Comparison of ENCODE assay signal across 22 cellular contexts in genomic region chrX:1327651-1328304, GRCh38. TPM values are rescaled to one million over a fixed set of nuclear protein-coding genes. Genes with fewer than 3 reads are reported as not detected.
DNase-seq lines count a peak whose midpoint lies in the region; ATAC-seq, FAIRE-seq and TF ChIP-seq lines count a peak whose summit lies in the region.
"Had no signal": no experiment of that assay in that cellular context is flagged by ENCODE, and none has a peak within 500 bp of the region (broad histone marks: within the 10 kb centered on the region; RNA-seq: fewer than 3 reads in every experiment).

No MANE protein-coding gene starts in this region.

- peak; percentile 93 for FAIRE-seq in GM18507 (lab: Jason Lieb, UNC)
- FAIRE-seq: islet of Langerhans, K562 had no signal

- no peaks in the 10 kb centered on the region for H4K20me1 ChIP-seq in OCI-LY7 (ENCODE audit: insufficient read depth, low read length)

- peaks cover 35% of the 10 kb centered on the region for H3K4me1 ChIP-seq in OCI-LY7 (ENCODE audit: insufficient read depth, low read length, poor library complexity, severe bottlenecking)
- no peaks in the 10 kb centered on the region for H3K4me1 ChIP-seq in psoas muscle
- no peaks in the 10 kb centered on the region for H3K4me1 ChIP-seq in stomach
- H3K4me1 ChIP-seq: tibial artery had no signal

- H3K27ac ChIP-seq in OCI-LY7 (ENCODE audit: low read depth, low read length, poor library complexity, severe bottlenecking) (no peak overlapping the region), psoas muscle (no peak overlapping the region), stomach (no peak overlapping the region)
- H3K27ac ChIP-seq: spleen, tibial artery had no signal

- no peak for DNase-seq in GM18507 (ENCODE audit: extremely low spot score, insufficient read length, low read depth)
- peak; percentile 65 for DNase-seq in H7
- DNase-seq in OCI-LY7 (ENCODE audit: low spot score): no peak
- DNase-seq in psoas muscle: no peak
- no peak for DNase-seq in NCI-H2081 (lab: John Stamatoyannopoulos, UW)
- DNase-seq in stomach: no peak
- no peak for DNase-seq in GM19238 (ENCODE audit: insufficient read length, low spot score)
- DNase-seq: activated effector memory CD4-positive, alpha-beta T cell treated with anti-CD3 and anti-CD28 coated beads, Interleukin-2, amount 50 U/mL, for 16 hours; amygdala; central memory CD4-positive, alpha-beta T cell; effector memory CD4-positive, alpha-beta T cell; head of caudate nucleus; mesendoderm; MV-4-11; NCI-H2081 treated with DMSO at 0.1 percent for 48 hours; NCI-H526; PC-3; spleen; tibial artery had no signal

- no TSS peak for BruUV-seq in OCI-LY7 (replicated peaks; lab: Mats Ljungman, UMichigan)

- CTCF ChIA-PET in OCI-LY7 (lab: Charles Lee; ENCODE audit: unreplicated experiment): no interaction called here

- H3K9me2 ChIP-seq in OCI-LY7 (ENCODE audit: insufficient read depth, low read length): no peaks in the 10 kb centered on the region

- H3K9me3 ChIP-seq in OCI-LY7 (ENCODE audit: low read length) (no peaks in the 10 kb centered on the region), psoas muscle (no peaks in the 10 kb centered on the region), stomach (no peaks in the 10 kb centered on the region)
- H3K9me3 ChIP-seq: spleen, tibial artery had no signal

- no peaks in the 10 kb centered on the region for H3K27me3 ChIP-seq in H7 (ENCODE audit: control insufficient read depth, insufficient read depth, low read length)
- peaks cover 0 to 3% (median 2%) of the 10 kb centered on the region in 3 donors for H3K27me3 ChIP-seq in psoas muscle (ENCODE audit: insufficient read depth in 3 of 3, low read length in 2 of 3)
- H3K27me3 ChIP-seq in stomach: peaks cover 0 to 31% (median 0%) of the 10 kb centered on the region in 3 donors

- TF ChIP-seq EP300 in stomach (IDR thresholded peaks at IDR 0.05): no peak

- no peaks in the 10 kb centered on the region for H3K79me2 ChIP-seq in OCI-LY7 (ENCODE audit: insufficient read depth, low read depth, low read length)

- POLR2A ChIA-PET in OCI-LY7 (lab: Charles Lee): no interaction called here

- TF ChIP-seq CTCF in OCI-LY7 (conservative IDR thresholded peaks at IDR 0.05; ENCODE audit: low read length) (no peak), psoas muscle (IDR thresholded peaks at IDR 0.05) (no peak), stomach (IDR thresholded peaks at IDR 0.05) (no peak)

- WGBS in psoas muscle, 3 donors: 29 to 37% (median 35%) methylated on average over 18 of the region's 18 CpGs
- WGBS in stomach, 5 donors: 57 to 68% (median 64%) methylated on average over 15 to 18 of the region's 18 CpGs

- H3K36me3 ChIP-seq in H7 (replicated peaks; ENCODE audit: control insufficient read depth, insufficient read depth, low read length) (no peaks in the 10 kb centered on the region), OCI-LY7 (ENCODE audit: insufficient read depth, low read length) (no peaks in the 10 kb centered on the region), psoas muscle (ENCODE audit: insufficient read depth in 1 of 2, low read depth in 1 of 2) (no peaks in the 10 kb centered on the region), stomach (no peaks in the 10 kb centered on the region)
- H3K36me3 ChIP-seq: spleen, tibial artery had no signal

- intact Hi-C loops in OCI-LY7 (cut with micrococcal nuclease; ENCODE audit: unreplicated experiment) (no loop called here), psoas muscle (cut with DNase I) (no loop called here), stomach (cut with DNase I; ENCODE audit: low total_unique reads) (no loop called here)

- ATAC-seq in psoas muscle: no peak
- ATAC-seq: K562, PC-3 had no signal

- H3K4me3 ChIP-seq in H7 (ENCODE audit: insufficient read depth, low read depth, low read length): no peak overlapping the region
- H3K4me3 ChIP-seq in OCI-LY7 (ENCODE audit: low read depth, low read length, poor library complexity, severe bottlenecking): peak overlapping the region; percentile 5
- no peak overlapping the region for H3K4me3 ChIP-seq in psoas muscle
- no peak overlapping the region for H3K4me3 ChIP-seq in stomach
- H3K4me3 ChIP-seq: K562, spleen, tibial artery had no signal

- peak overlapping the region; percentile 52 for H2AFZ ChIP-seq in OCI-LY7 (ENCODE audit: low read length)

- peak overlapping the region; percentile 51 for H3K4me2 ChIP-seq in OCI-LY7 (ENCODE audit: low read length)

- TF ChIP-seq POLR2A in stomach (IDR thresholded peaks at IDR 0.05): no peak

RNA-seq across cellular contexts. Expression of gene IL3RA, which starts 8.8 kb away (rescaled TPM):
- total RNA-seq in H7 (2014; rRNA removed; shearing (Covaris generic)): 0.07 TPM in 1 of 2 replicates, not detected in the other
- not detected in 2 replicates for total RNA-seq in OCI-LY7 (2014; rRNA removed; shearing (Covaris generic))
- not detected in 2 replicates for total RNA-seq in OCI-LY7 (2022)
- 1 to 10 TPM; 1.5 to 8.3 (median 4.6) TPM for total RNA-seq in psoas muscle
- 1 to 10 TPM; 3.4 to 7.0 (median 4.6) TPM for polyA plus RNA-seq in psoas muscle
- total RNA-seq in stomach: 10 to 100 TPM in 1 of 5 donors, 1 to 10 TPM in 3, not detected in 1; 2.4 to 10.1 (median 3.2) TPM
- 1 to 10 TPM; 4.5 to 6.4 (median 6.1) TPM for polyA plus RNA-seq in stomach
- total RNA-seq: K562, neural crest cell, PC-3 had no signal
- polyA plus RNA-seq: K562 had no signal

RNA-seq across cellular contexts. Expression of gene CSF2RA, which starts 59.2 kb away (rescaled TPM):
- 0.85 and 3.2 TPM in 2 replicates for total RNA-seq in H7 (2014; rRNA removed; shearing (Covaris generic))
- total RNA-seq in OCI-LY7 (2014; rRNA removed; shearing (Covaris generic)): not detected in 2 replicates
- total RNA-seq in OCI-LY7 (2022) (not detected in 2 replicates), psoas muscle (1 to 10 TPM in 2 of 4 donors, under 1 TPM in 2; 0.95 to 2.0 (median 1.1) TPM), stomach (10 to 100 TPM in 1 of 5 donors, 1 to 10 TPM in 4; 1.4 to 11.2 (median 6.7) TPM)
- polyA plus RNA-seq in psoas muscle (under 1 TPM; 0.48 to 0.74 (median 0.49) TPM), stomach (1 to 10 TPM; 2.3 to 2.6 (median 2.3) TPM)
- total RNA-seq: K562 had no signal
- polyA plus RNA-seq: K562 had no signal
